7 cellular contexts compared by ENCODE assay signal in the genomic region with DNA sequence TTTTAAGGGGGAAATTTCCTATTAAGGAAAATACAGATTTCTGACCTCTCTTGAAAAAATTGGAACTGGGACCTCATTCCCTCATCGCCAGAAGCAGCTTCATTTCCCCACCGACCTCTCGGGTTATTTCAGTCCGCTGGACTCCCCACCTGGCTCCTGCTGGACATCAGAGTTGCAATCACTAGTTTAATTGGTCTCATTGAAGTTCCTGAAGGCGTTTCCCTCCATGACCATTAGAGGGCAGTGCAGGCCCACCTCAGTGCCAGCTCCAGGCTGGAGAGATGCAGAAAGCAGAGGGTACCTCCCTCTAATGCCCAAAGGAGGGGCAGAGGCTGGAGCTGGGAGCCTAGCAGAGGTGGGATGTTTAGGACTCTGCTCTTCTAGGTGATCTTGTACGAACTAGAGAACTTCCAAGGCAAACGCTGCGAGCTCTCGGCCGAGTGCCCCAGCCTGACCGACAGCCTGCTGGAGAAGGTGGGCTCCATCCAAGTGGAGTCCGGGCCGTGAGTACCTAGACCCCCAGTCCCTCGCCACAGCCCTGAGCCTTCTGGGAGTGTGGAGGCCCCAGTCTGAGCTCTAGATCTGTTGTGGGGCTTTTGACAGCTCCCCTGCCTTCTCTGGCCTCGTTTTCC. TPM values are rescaled to one million over a fixed set of nuclear protein-coding genes. Genes with fewer than 3 reads are reported as not detected.
A peak's percentile ranks its signal among the peaks of the same experiment; 100 is the strongest.
DNase-seq lines count a peak whose midpoint lies in the region; FAIRE-seq and TF ChIP-seq lines count a peak whose summit lies in the region.

No MANE protein-coding gene starts in this region.

- H3K36me3 ChIP-seq in WERI-Rb-1 (no peaks in the 10 kb centered on the region), bronchial epithelial cell (ENCODE audit: control insufficient read depth, insufficient read depth, low read length) (peaks cover 4% of the 10 kb centered on the region), kidney (ENCODE audit: control insufficient read depth in 1 of 2, insufficient read depth in 2 of 2, low read length in 2 of 2) (peaks cover 0 to 6% of the 10 kb centered on the region in 2 donors)

- FAIRE-seq in GM12891 (lab: Jason Lieb, UNC) (peak; percentile 85), bronchial epithelial cell (lab: Jason Lieb, UNC) (no peak), kidney (lab: Jason Lieb, UNC) (no peak)

- TF ChIP-seq CTCF in WERI-Rb-1 (IDR thresholded peaks at IDR 0.05; ENCODE audit: low read depth, low read length): peak; percentile 86
- peak; percentile 87 for TF ChIP-seq CTCF in bronchial epithelial cell (IDR thresholded peaks at IDR 0.05; ENCODE audit: insufficient read depth, low read length, severe bottlenecking)
- TF ChIP-seq CTCF in kidney (IDR thresholded peaks at IDR 0.05; ENCODE audit: borderline replicate concordance, extremely low read depth, insufficient read depth): peak; percentile 75

- H3K9me3 ChIP-seq in WERI-Rb-1 (ENCODE audit: severe bottlenecking) (no peaks in the 10 kb centered on the region), kidney (ENCODE audit: control insufficient read depth in 1 of 2, low read length in 2 of 2) (no peaks in the 10 kb centered on the region)

- intact Hi-C loops in kidney (cut with DNase I): no loop called here

- no peaks in the 10 kb centered on the region for H3K27me3 ChIP-seq in WERI-Rb-1 (ENCODE audit: insufficient read depth, low read depth, severe bottlenecking)
- H3K27me3 ChIP-seq in bronchial epithelial cell (ENCODE audit: control insufficient read depth, insufficient read depth, low read length): no peaks in the 10 kb centered on the region

- no peak overlapping the region for H3K4me3 ChIP-seq in WERI-Rb-1 (ENCODE audit: low read depth, low read length)
- no peak overlapping the region for H3K4me3 ChIP-seq in bronchial epithelial cell (ENCODE audit: low read depth, low read length)
- H3K4me3 ChIP-seq in kidney (ENCODE audit: low read length in 2 of 2): no peak overlapping the region

- H3K9ac ChIP-seq in kidney (ENCODE audit: low read length in 2 of 2): no peak overlapping the region

- H3K27ac ChIP-seq in WERI-Rb-1 (no peak overlapping the region), kidney (ENCODE audit: low read depth in 2 of 2, low read length in 2 of 2) (no peak overlapping the region)

- DNase-seq in GM12891 (ENCODE audit: insufficient read length, low spot score) (peak; percentile 62), NCI-H1930 (lab: John Stamatoyannopoulos, UW) (peak; percentile 30 to 32), WERI-Rb-1 (peak; percentile 72), bronchial epithelial cell (ENCODE audit: low read depth) (peak; percentile 40), kidney (no peak), NCI-H226 (no peak)
- DNase-seq in stimulated activated CD4-positive, alpha-beta T cell treated with anti-CD3 and anti-CD28 coated beads, Interleukin-2, amount 100 ng/mL, for 4 hours (ENCODE audit: low read depth): peak; percentile 16

- peaks cover 0 to 4% of the 10 kb centered on the region in 2 donors for H3K4me1 ChIP-seq in kidney (ENCODE audit: control insufficient read depth in 1 of 2, insufficient read depth in 1 of 2, low read depth in 1 of 2, low read length in 2 of 2)

- TF ChIP-seq POLR2A in GM12891 (IDR thresholded peaks at IDR 0.05; ENCODE audit: low read depth, low read length): no peak

TF ChIP-seq in GM12891, 5 proteins besides CTCF, POLR2A, EP300 and RAD21:
- TF ChIP-seq SPI1 (IDR thresholded peaks at IDR 0.05; ENCODE audit: low read depth, low read length) (no peak), PAX5 (IDR thresholded peaks at IDR 0.05; ENCODE audit: insufficient read depth, low read length, severe bottlenecking) (no peak), POU2F2 (IDR thresholded peaks at IDR 0.05; ENCODE audit: low read depth, low read length) (no peak), TAF1 (IDR thresholded peaks at IDR 0.05; ENCODE audit: low read depth, low read length) (no peak), POLR2AphosphoS5 (IDR thresholded peaks at IDR 0.05; ENCODE audit: low read depth, low read length) (no peak)
TF ChIP-seq in GM12891: peak in this region for 0.

RNA-seq across cellular contexts. Expression of a gene that starts 2.7 kb away (rescaled TPM):
- polyA plus RNA-seq in GM12891 (2012; ENCODE audit: low read depth, missing spikeins): not detected
- total RNA-seq in bronchial epithelial cell (not detected in 2 replicates), kidney (not detected)
- polyA plus RNA-seq in kidney (ENCODE audit: insufficient read depth, low read depth, low replicate concordance): 5.3 TPM

RNA-seq across cellular contexts. Expression of a gene that starts 17.0 kb away (rescaled TPM):
- not detected for polyA plus RNA-seq in GM12891 (2012; ENCODE audit: low read depth, missing spikeins)
- total RNA-seq in bronchial epithelial cell (not detected in 2 replicates), kidney (not detected)
- polyA plus RNA-seq in kidney (ENCODE audit: insufficient read depth, low read depth, low replicate concordance): 0.67 TPM

Comparison
In these comparisons a context has a peak if more than half of its experiments do, and no peak if none do; other contexts are left out.
1. DNase-seq: peak in GM12891 (single experiment), NCI-H1930 (2 of 2), WERI-Rb-1 (single experiment), bronchial epithelial cell (single experiment) and stimulated activated CD4-positive, alpha-beta T cell treated with anti-CD3 and anti-CD28 coated beads, Interleukin-2, amount 100 ng/mL, for 4 hours (single experiment); none in kidney (single experiment) and NCI-H226 (single experiment).
2. Peak in every context shown above with its lines, with median percentiles within 50 percentile points of each other: CTCF ChIP-seq.